In genomic region chr17:40318835-40319332, GRCh38 we compare ENCODE assay signal across 8 cellular contexts. TPM values are rescaled to one million over a fixed set of nuclear protein-coding genes. Genes with fewer than 3 reads are reported as not detected.
DNase-seq lines count a peak whose midpoint lies in the region; ATAC-seq and TF ChIP-seq lines count a peak whose summit lies in the region.

No MANE protein-coding gene starts in this region.

- H3K79me2 ChIP-seq in DND-41 (ENCODE audit: insufficient read depth, low read length): peaks cover 12% of the 10 kb centered on the region
- H3K79me2 ChIP-seq in osteoblast (ENCODE audit: insufficient read depth, low read length): peaks cover 57% of the 10 kb centered on the region

- ATAC-seq in DND-41 (ENCODE audit: insufficient read depth, low read depth): no peak

- H3K4me3 Mint-ChIP-seq in endothelial cell (ENCODE audit: unreplicated experiment): peak overlapping the region; percentile 93

- peaks cover 67% of the 10 kb centered on the region for H3K4me1 ChIP-seq in DND-41 (ENCODE audit: insufficient read depth, low read length)
- peaks cover 8 to 88% (median 32%) of the 10 kb centered on the region in 4 donors for H3K4me1 ChIP-seq in Peyer's patch
- peaks cover 86% of the 10 kb centered on the region for H3K4me1 ChIP-seq in osteoblast (ENCODE audit: insufficient read depth, low read length)

- no peak for TF ChIP-seq POLR2A in Peyer's patch (IDR thresholded peaks at IDR 0.05)

- H3K9me3 Mint-ChIP-seq in endothelial cell (ENCODE audit: unreplicated experiment): no peaks in the 10 kb centered on the region

- H3K27ac ChIP-seq in DND-41 (ENCODE audit: low read length) (peak overlapping the region; percentile 43; the same call in 1 of the 2 replicates), Peyer's patch (peak overlapping the region; percentile 84 to 98 (median 90)), osteoblast (ENCODE audit: low read depth, low read length) (peak overlapping the region; percentile 92)

- peak overlapping the region; percentile 94 for H3K27ac Mint-ChIP-seq in endothelial cell (ENCODE audit: unreplicated experiment)

- no peak for TF ChIP-seq CTCF in DND-41 (IDR thresholded peaks at IDR 0.05; ENCODE audit: borderline replicate concordance, extremely low read depth, low read length, poor library complexity, severe bottlenecking)
- peak in 2 of 6 experiments; percentile 26 to 30 for TF ChIP-seq CTCF in Peyer's patch (IDR thresholded peaks at IDR 0.05)
- TF ChIP-seq CTCF in endothelial cell (IDR thresholded peaks at IDR 0.05; ENCODE audit: unreplicated experiment): no peak
- TF ChIP-seq CTCF in osteoblast (IDR thresholded peaks at IDR 0.05; ENCODE audit: extremely low read depth, low read depth, low read length): no peak

- H2AFZ ChIP-seq in DND-41 (ENCODE audit: low read depth, low read length) (peak overlapping the region; percentile 88), osteoblast (ENCODE audit: low read length) (no peak overlapping the region)

- no peaks in the 10 kb centered on the region for H3K9me3 ChIP-seq in DND-41 (ENCODE audit: insufficient read depth, low read length, severe bottlenecking)
- H3K9me3 ChIP-seq in Peyer's patch: no peaks in the 10 kb centered on the region
- H3K9me3 ChIP-seq in osteoblast (ENCODE audit: low read depth, low read length): no peaks in the 10 kb centered on the region

- H3K36me3 Mint-ChIP-seq in endothelial cell (ENCODE audit: low read depth, unreplicated experiment): no peaks in the 10 kb centered on the region

- no peaks in the 10 kb centered on the region for H3K27me3 ChIP-seq in DND-41 (ENCODE audit: insufficient read depth, low read length, poor library complexity)
- H3K27me3 ChIP-seq in Peyer's patch: no peaks in the 10 kb centered on the region
- H3K27me3 ChIP-seq in osteoblast (ENCODE audit: insufficient read depth, low read length): no peaks in the 10 kb centered on the region

- H3K27me3 Mint-ChIP-seq in endothelial cell (ENCODE audit: unreplicated experiment): peaks cover 26% of the 10 kb centered on the region

- H3K36me3 ChIP-seq in DND-41 (ENCODE audit: insufficient read depth, low read length): no peaks in the 10 kb centered on the region
- H3K36me3 ChIP-seq in Peyer's patch: no peaks in the 10 kb centered on the region
- no peaks in the 10 kb centered on the region for H3K36me3 ChIP-seq in osteoblast (ENCODE audit: insufficient read depth, low read length)

- peaks cover 71% of the 10 kb centered on the region for H3K4me1 Mint-ChIP-seq in endothelial cell (ENCODE audit: unreplicated experiment)

- H3K4me3 ChIP-seq in DND-41 (ENCODE audit: low read depth in 1 of 2, low read length in 2 of 2): peak overlapping the region; percentile 51 to 72; a peak in 3 of 4 replicates
- H3K4me3 ChIP-seq in Peyer's patch: peak overlapping the region; percentile 71 to 97 (median 94)
- peak overlapping the region; percentile 86 for H3K4me3 ChIP-seq in osteoblast (ENCODE audit: insufficient read depth, low read length)

- H3K4me2 ChIP-seq in DND-41 (ENCODE audit: insufficient read depth, low read length) (peak overlapping the region; percentile 80), osteoblast (ENCODE audit: insufficient read depth, low read length) (peak overlapping the region; percentile 97)

- peaks cover 39% of the 10 kb centered on the region for H4K20me1 ChIP-seq in DND-41 (ENCODE audit: insufficient read depth, low read length)
- H4K20me1 ChIP-seq in osteoblast (ENCODE audit: insufficient read depth, low read length): peaks cover 27% of the 10 kb centered on the region

- H3K9ac ChIP-seq in DND-41 (ENCODE audit: low read depth, low read length): peak overlapping the region; percentile 74

- DNase-seq in DND-41: no peak
- DNase-seq in Peyer's patch: peak; percentile 45 to 62 (median 51)
- no peak for DNase-seq in endothelial cell (ENCODE audit: low spot score)
- DNase-seq in osteoblast (ENCODE audit: insufficient read length, low spot score, missing footprints): peak; percentile 73
- DNase-seq in DMS53 (lab: John Stamatoyannopoulos, UW): no peak
- no peak for DNase-seq in D341Med (ENCODE audit: low spot score)
- DNase-seq in cortex of kidney (lab: John Stamatoyannopoulos, UW): no peak
- DNase-seq in NCI-H2081 treated with DMSO at 0.1 percent for 48 hours (lab: John Stamatoyannopoulos, UW): no peak

RNA-seq across cellular contexts. Expression of gene RARA, which starts 9.9 kb away (rescaled TPM):
- total RNA-seq in Peyer's patch: 10 to 100 TPM; 46.2 to 93.3 (median 72.1) TPM
- total RNA-seq in endothelial cell (ENCODE audit: unreplicated experiment): 42.8 TPM
- 31.1 and 32.4 TPM in 2 replicates for total RNA-seq in osteoblast

RNA-seq across cellular contexts. Expression of gene CDC6, which starts 31.2 kb away (rescaled TPM):
- total RNA-seq in Peyer's patch (10 to 100 TPM in 1 of 4 donors, 1 to 10 TPM in 3; 2.5 to 21.5 (median 3.4) TPM), endothelial cell (ENCODE audit: unreplicated experiment) (18.2 TPM), osteoblast (5.1 and 8.3 TPM in 2 replicates)

RNA-seq across cellular contexts. Expression of gene GJD3, which starts 45.7 kb away (rescaled TPM):
- total RNA-seq in Peyer's patch: 1 to 10 TPM in 1 of 4 donors, not detected in 3; 1.6 TPM
- 1.1 TPM for total RNA-seq in endothelial cell (ENCODE audit: unreplicated experiment)
- 1.8 and 2.7 TPM in 2 replicates for total RNA-seq in osteoblast

Comparison
In these comparisons a context has a peak if more than half of its experiments do, and no peak if none do; other contexts are left out.
1. DNase-seq: peak in Peyer's patch (3 of 3) and osteoblast (single experiment); none in DND-41 (single experiment), endothelial cell (single experiment), DMS53 (single experiment), D341Med (single experiment), cortex of kidney (single experiment) and NCI-H2081 treated with DMSO at 0.1 percent for 48 hours (single experiment).
2. Peak in every context shown above with its lines, with median percentiles within 50 percentile points of each other: H3K27ac ChIP-seq and H3K4me3 ChIP-seq.